ENCODE assay signal across 10 cellular contexts in the genomic region with DNA sequence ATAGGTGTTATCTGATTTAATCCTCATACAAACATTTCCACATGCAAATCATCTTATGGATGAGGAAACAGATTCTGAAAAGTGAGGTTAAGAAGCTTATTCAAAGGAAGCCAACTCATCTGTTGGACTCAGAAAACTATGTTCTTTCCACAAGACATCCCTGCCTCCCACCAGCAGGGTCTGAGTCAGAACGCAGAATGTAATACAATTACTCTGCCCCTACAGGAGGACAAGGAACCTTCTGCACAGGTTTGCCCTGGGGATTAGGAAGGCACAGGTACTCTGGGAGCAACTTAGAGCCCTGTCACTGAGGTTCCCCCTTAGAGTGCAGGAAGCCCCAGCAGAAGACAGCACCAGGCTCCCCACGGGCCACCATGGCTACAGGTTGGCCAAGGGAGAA.
A peak's percentile ranks its signal among the peaks of the same experiment; 100 is the strongest.
DNase-seq lines count a peak whose midpoint lies in the region; ATAC-seq and TF ChIP-seq lines count a peak whose summit lies in the region.
"Had no signal": no experiment of that assay in that cellular context is flagged by ENCODE, and none has a peak within 500 bp of the region (broad histone marks: within the 10 kb centered on the region; RNA-seq: fewer than 3 reads in every experiment).

No MANE protein-coding gene starts in this region.

- H3K4me3 ChIP-seq in WERI-Rb-1 (ENCODE audit: low read depth, low read length), result no peak overlapping the region
- H3K4me3 ChIP-seq in skeletal muscle cell (ENCODE audit: low read depth, low read length), result no peak overlapping the region

- H3K36me3 ChIP-seq in WERI-Rb-1, result no peaks in the 10 kb centered on the region

- ATAC-seq in foreskin keratinocyte (peak; percentile 88), GM21447 (IDR thresholded peaks at IDR 0.05; ENCODE audit: unreplicated experiment) (no peak), GM21390 (IDR thresholded peaks at IDR 0.05; ENCODE audit: unreplicated experiment) (no peak)

- H3K9me3 ChIP-seq in WERI-Rb-1 (ENCODE audit: severe bottlenecking), result no peaks in the 10 kb centered on the region

- DNase-seq in HCEC 1CT, result peak; percentile 83
- DNase-seq in WERI-Rb-1, result peak; percentile 40
- peak; percentile 70 to 80 for DNase-seq in foreskin keratinocyte
- peak; percentile 64 for DNase-seq in skeletal muscle cell (ENCODE audit: low read depth)
- DNase-seq in NOMO-1 treated with DMSO at 0.1 percent for 48 hours (lab: John Stamatoyannopoulos, UW; ENCODE audit: unreplicated experiment), result no peak
- DNase-seq in GM19240 (ENCODE audit: insufficient read length, low spot score), result no peak
- DNase-seq: activated naive CD4-positive, alpha-beta T cell treated with anti-CD3 and anti-CD28 coated beads for 36 hours; MV-4-11 had no signal

- TF ChIP-seq CTCF in WERI-Rb-1 (IDR thresholded peaks at IDR 0.05; ENCODE audit: low read depth, low read length) (peak; percentile 27), foreskin keratinocyte (conservative IDR thresholded peaks at IDR 0.05) (peak; percentile 59)

- H3K4me1 ChIP-seq in foreskin keratinocyte, result peaks cover 24% of the 10 kb centered on the region

- H3K27ac ChIP-seq in WERI-Rb-1 (no peak overlapping the region), foreskin keratinocyte (no peak overlapping the region)

- no peaks in the 10 kb centered on the region for H3K27me3 ChIP-seq in WERI-Rb-1 (ENCODE audit: insufficient read depth, low read depth, severe bottlenecking)
- no peaks in the 10 kb centered on the region for H3K27me3 ChIP-seq in foreskin keratinocyte

Comparison
In these comparisons a context has a peak if more than half of its experiments do, and no peak if none do; other contexts are left out.
1. DNase-seq: peak in HCEC 1CT (single experiment), WERI-Rb-1 (single experiment), foreskin keratinocyte (2 of 2) and skeletal muscle cell (single experiment); none in NOMO-1 treated with DMSO at 0.1 percent for 48 hours (single experiment) and GM19240 (single experiment).